In the genomic region with DNA sequence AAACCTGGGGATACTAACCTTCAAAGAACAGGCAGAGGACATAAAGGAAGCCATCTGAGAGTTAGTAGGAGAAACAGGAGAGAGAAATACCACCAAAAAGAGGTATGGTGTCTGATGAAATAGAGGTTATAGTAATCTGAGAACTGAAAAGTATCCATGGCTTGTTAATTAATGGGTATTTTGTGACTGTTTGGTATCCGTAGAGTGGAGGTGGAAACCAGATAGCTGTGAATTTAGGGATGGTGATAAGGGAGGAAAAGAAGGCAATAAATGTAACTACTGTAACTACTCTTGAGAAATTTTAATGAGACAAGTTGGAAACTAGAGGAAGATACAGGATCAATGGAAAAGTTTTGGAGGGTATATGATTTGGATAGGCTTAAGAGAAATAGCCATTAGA, we compare ENCODE assay signal across 29 cellular contexts. TPM values are rescaled to one million over a fixed set of nuclear protein-coding genes. Genes with fewer than 3 reads are reported as not detected.
DNase-seq lines count a peak whose midpoint lies in the region; ATAC-seq, FAIRE-seq and TF ChIP-seq lines count a peak whose summit lies in the region.
"Had no signal": no experiment of that assay in that cellular context is flagged by ENCODE, and none has a peak within 500 bp of the region (broad histone marks: within the 10 kb centered on the region; RNA-seq: fewer than 3 reads in every experiment).

No MANE protein-coding gene starts in this region.

- peaks cover 19% of the 10 kb centered on the region for H3K27me3 Mint-ChIP-seq in activated naive CD8-positive, alpha-beta T cell treated with anti-CD3 and anti-CD28 coated beads for 36 hours
- H3K27me3 Mint-ChIP-seq in activated naive CD8-positive, alpha-beta T cell treated with anti-CD3 and anti-CD28 coated beads, Interleukin-2, amount 50 U/mL, for 24 hours: peaks cover 10% of the 10 kb centered on the region
- H3K27me3 Mint-ChIP-seq: CD4-positive, CD25-positive, alpha-beta regulatory T cell had no signal

- H3K27ac Mint-ChIP-seq in activated naive CD8-positive, alpha-beta T cell treated with anti-CD3 and anti-CD28 coated beads for 36 hours: peak overlapping the region; percentile 7
- no peak overlapping the region for H3K27ac Mint-ChIP-seq in activated naive CD8-positive, alpha-beta T cell treated with anti-CD3 and anti-CD28 coated beads, Interleukin-2, amount 50 U/mL, for 24 hours
- H3K27ac Mint-ChIP-seq: CD4-positive, alpha-beta memory T cell; CD4-positive, CD25-positive, alpha-beta regulatory T cell; CD8-positive, alpha-beta memory T cell had no signal

- H3K9me3 Mint-ChIP-seq in activated naive CD8-positive, alpha-beta T cell treated with anti-CD3 and anti-CD28 coated beads for 36 hours: no peaks in the 10 kb centered on the region
- H3K9me3 Mint-ChIP-seq in activated naive CD8-positive, alpha-beta T cell treated with anti-CD3 and anti-CD28 coated beads, Interleukin-2, amount 50 U/mL, for 24 hours: no peaks in the 10 kb centered on the region
- H3K9me3 Mint-ChIP-seq: CD14-positive monocyte had no signal

- CTCF ChIA-PET in HEK293 (lab: Yijun Ruan, JAX): no interaction called here

- no peak overlapping the region for H3K27ac ChIP-seq in HEK293 (ENCODE audit: extremely low read depth, low read depth, low read length)
- no peak overlapping the region for H3K27ac ChIP-seq in osteoblast (ENCODE audit: low read depth, low read length)
- H3K27ac ChIP-seq in gastrocnemius medialis: peak overlapping the region; percentile 13 to 87 (median 84)
- H3K27ac ChIP-seq in pancreas: no peak overlapping the region
- H3K27ac ChIP-seq: BLaER1 had no signal

- H3K79me2 ChIP-seq in osteoblast (ENCODE audit: insufficient read depth, low read length): no peaks in the 10 kb centered on the region

- no peak overlapping the region for H3K4me2 ChIP-seq in osteoblast (ENCODE audit: insufficient read depth, low read length)
- H3K4me2 ChIP-seq: BLaER1 had no signal

- no peak for DNase-seq in activated naive CD8-positive, alpha-beta T cell treated with anti-CD3 and anti-CD28 coated beads for 36 hours
- no peak for DNase-seq in activated naive CD8-positive, alpha-beta T cell treated with anti-CD3 and anti-CD28 coated beads, Interleukin-2, amount 50 U/mL, for 24 hours
- DNase-seq in osteoblast (ENCODE audit: insufficient read length, low spot score, missing footprints) (peak; percentile 17), gastrocnemius medialis (no peak), SW480 (ENCODE audit: low spot score) (no peak), pancreas (no peak)
- DNase-seq: 8988T; ACHN; BE2C; C1 segment of cervical spinal cord; CD4-positive, alpha-beta memory T cell; CD4-positive, CD25-positive, alpha-beta regulatory T cell; CD8-positive, alpha-beta memory T cell; COR-L47; DMS 273 treated with DMSO at 0.1 percent for 48 hours; DMS153; DMS53; DMS79; DND-41; EL; GDM1 had no signal

- TF ChIP-seq CTCF in HEK293 (tag by site-specific recombination; IDR thresholded peaks at IDR 0.05): no peak
- TF ChIP-seq CTCF in osteoblast (IDR thresholded peaks at IDR 0.05; ENCODE audit: extremely low read depth, low read depth, low read length): no peak
- no peak for TF ChIP-seq CTCF in gastrocnemius medialis (IDR thresholded peaks at IDR 0.05 in 4 of 5, conservative IDR thresholded peaks at IDR 0.05 in 1 of 5)
- no peak for TF ChIP-seq CTCF in pancreas (IDR thresholded peaks at IDR 0.05)

- no peaks in the 10 kb centered on the region for H3K36me3 Mint-ChIP-seq in activated naive CD8-positive, alpha-beta T cell treated with anti-CD3 and anti-CD28 coated beads for 36 hours
- H3K36me3 Mint-ChIP-seq in activated naive CD8-positive, alpha-beta T cell treated with anti-CD3 and anti-CD28 coated beads, Interleukin-2, amount 50 U/mL, for 24 hours (ENCODE audit: low read depth): no peaks in the 10 kb centered on the region
- H3K36me3 Mint-ChIP-seq: CD14-positive monocyte; CD4-positive, alpha-beta memory T cell; CD4-positive, CD25-positive, alpha-beta regulatory T cell; CD8-positive, alpha-beta memory T cell had no signal

- FAIRE-seq in pancreas (lab: Jason Lieb, UNC): no peak
- FAIRE-seq: A204.1, GM12878, GM12892, GM18507 had no signal

- H3K27me3 ChIP-seq in osteoblast (ENCODE audit: insufficient read depth, low read length) (no peaks in the 10 kb centered on the region), gastrocnemius medialis (no peaks in the 10 kb centered on the region), pancreas (no peaks in the 10 kb centered on the region)
- H3K27me3 ChIP-seq: BE2C, BLaER1 had no signal

- H3K4me1 Mint-ChIP-seq in activated naive CD8-positive, alpha-beta T cell treated with anti-CD3 and anti-CD28 coated beads for 36 hours: no peaks in the 10 kb centered on the region
- H3K4me1 Mint-ChIP-seq in activated naive CD8-positive, alpha-beta T cell treated with anti-CD3 and anti-CD28 coated beads, Interleukin-2, amount 50 U/mL, for 24 hours: no peaks in the 10 kb centered on the region
- H3K4me1 Mint-ChIP-seq: CD14-positive monocyte; CD4-positive, alpha-beta memory T cell; CD4-positive, CD25-positive, alpha-beta regulatory T cell; CD8-positive, alpha-beta memory T cell had no signal

- no peaks in the 10 kb centered on the region for H3K9me3 ChIP-seq in HEK293 (ENCODE audit: control insufficient read depth, insufficient read depth, low read depth, low read length)
- no peaks in the 10 kb centered on the region for H3K9me3 ChIP-seq in osteoblast (ENCODE audit: low read depth, low read length)
- H3K9me3 ChIP-seq in gastrocnemius medialis: no peaks in the 10 kb centered on the region
- H3K9me3 ChIP-seq in pancreas: no peaks in the 10 kb centered on the region
- H3K9me3 ChIP-seq: BE2C, BLaER1 had no signal

- TF ChIP-seq POLR2A in gastrocnemius medialis (IDR thresholded peaks at IDR 0.05): no peak

- in situ Hi-C loops in gastrocnemius medialis (cut with MboI; ENCODE audit: low sequenced_read_pairs in 4 of 4): no loop called here

- H4K20me1 ChIP-seq in osteoblast (ENCODE audit: insufficient read depth, low read length): no peaks in the 10 kb centered on the region
- H4K20me1 ChIP-seq: BLaER1 had no signal

- WGBS in pancreas, 2 donors: 0 to 36% methylated on average over 1 of the region's 1 CpG

- POLR2A ChIA-PET in HEK293 (lab: Yijun Ruan, JAX): no interaction called here

- H3K4me3 ChIP-seq in HEK293 (ENCODE audit: low read depth, low read length): no peak overlapping the region
- no peak overlapping the region for H3K4me3 ChIP-seq in osteoblast (ENCODE audit: insufficient read depth, low read length)
- H3K4me3 ChIP-seq in gastrocnemius medialis: no peak overlapping the region
- no peak overlapping the region for H3K4me3 ChIP-seq in pancreas
- H3K4me3 ChIP-seq: BLaER1, GM12878 had no signal

- H2AFZ ChIP-seq in osteoblast (ENCODE audit: low read length): no peak overlapping the region

- H3K36me3 ChIP-seq in HEK293 (ENCODE audit: control insufficient read depth in 2 of 2, insufficient read depth in 1 of 2, low read length in 2 of 2) (no peaks in the 10 kb centered on the region), osteoblast (ENCODE audit: insufficient read depth, low read length) (no peaks in the 10 kb centered on the region), gastrocnemius medialis (no peaks in the 10 kb centered on the region), pancreas (no peaks in the 10 kb centered on the region)
- H3K36me3 ChIP-seq: BE2C, BLaER1 had no signal

- H3K4me1 ChIP-seq in HEK293 (ENCODE audit: control insufficient read depth, insufficient read depth, low read length) (peaks cover 4% of the 10 kb centered on the region), osteoblast (ENCODE audit: insufficient read depth, low read length) (peaks cover 3% of the 10 kb centered on the region), gastrocnemius medialis (peaks cover 55 to 62% of the 10 kb centered on the region in 2 donors), pancreas (peaks cover 0 to 3% (median 0%) of the 10 kb centered on the region in 3 donors)
- H3K4me1 ChIP-seq: BE2C, BLaER1 had no signal

- no peak for ATAC-seq in activated naive CD8-positive, alpha-beta T cell treated with anti-CD3 and anti-CD28 coated beads, Interleukin-2, amount 50 U/mL, for 24 hours
- no peak for ATAC-seq in gastrocnemius medialis
- ATAC-seq in pancreas: no peak
- ATAC-seq: GM12878 had no signal

- intact Hi-C loops in gastrocnemius medialis (cut with DNase I; ENCODE audit: low total_unique reads) (no loop called here), pancreas (cut with DNase I) (no loop called here)

- no peak overlapping the region for H3K4me3 Mint-ChIP-seq in activated naive CD8-positive, alpha-beta T cell treated with anti-CD3 and anti-CD28 coated beads for 36 hours
- H3K4me3 Mint-ChIP-seq in activated naive CD8-positive, alpha-beta T cell treated with anti-CD3 and anti-CD28 coated beads, Interleukin-2, amount 50 U/mL, for 24 hours: no peak overlapping the region
- H3K4me3 Mint-ChIP-seq: CD14-positive monocyte; CD4-positive, alpha-beta memory T cell; CD4-positive, CD25-positive, alpha-beta regulatory T cell; CD8-positive, alpha-beta memory T cell had no signal

TF ChIP-seq in HEK293, 187 proteins besides CTCF, POLR2A, EP300 and RAD21 (continues in another document):
- TF ChIP-seq BCL11B (tag by site-specific recombination; IDR thresholded peaks at IDR 0.05; ENCODE audit: low read depth) (0 out of 2 replicates have a peak, but pooled peaks have one; percentile 28), PRDM6 (tag by site-specific recombination; IDR thresholded peaks at IDR 0.05) (peak; percentile 70), ZNF354C (tag by site-specific recombination; IDR thresholded peaks at IDR 0.05; ENCODE audit: borderline replicate concordance, low read depth) (no peak), ZNF133 (tag by site-specific recombination; IDR thresholded peaks at IDR 0.05) (no peak)

RNA-seq across cellular contexts. Expression of gene PRKAA2, which starts 27.5 kb away (rescaled TPM):
- total RNA-seq in activated naive CD8-positive, alpha-beta T cell treated with anti-CD3 and anti-CD28 coated beads for 36 hours: under 1 TPM; 0.02 TPM
- total RNA-seq in osteoblast (0.88 and 1.1 TPM in 2 replicates), gastrocnemius medialis (10 to 100 TPM; 24.6 to 78.6 (median 70.9) TPM), pancreas (1 to 10 TPM; 1.9 to 4.1 (median 2.2) TPM)
- 1 to 10 TPM; 1.2 to 1.5 TPM for polyA plus RNA-seq in pancreas
- total RNA-seq: CD4-positive, alpha-beta memory T cell; CD4-positive, CD25-positive, alpha-beta regulatory T cell; CD8-positive, alpha-beta memory T cell; G401; GM12878 had no signal
- polyA plus RNA-seq: CD14-positive monocyte; CD4-positive, alpha-beta memory T cell; CD4-positive, CD25-positive, alpha-beta regulatory T cell; CD8-positive, alpha-beta memory T cell had no signal

Comparison
In these comparisons a context has a peak if more than half of its experiments do, and no peak if none do; other contexts are left out.
1. H3K27ac ChIP-seq: peak in gastrocnemius medialis (4 of 4); none in HEK293 (single experiment), osteoblast (single experiment) and pancreas (0 of 4).
2. RNA of gene PRKAA2, which starts 27.5 kb away (total RNA-seq): 24.6 to 78.6 TPM in gastrocnemius medialis; 1.9 to 4.1 TPM in pancreas, 0.88 to 1.1 TPM in osteoblast and 0.02 TPM in activated naive CD8-positive, alpha-beta T cell treated with anti-CD3 and anti-CD28 coated beads for 36 hours; every median in the first group is over 4 times any median in the second.